Comparison of ENCODE assay signal across 8 cellular contexts in genomic region chr3:171809513-171810277, GRCh38. TPM values are rescaled to one million over a fixed set of nuclear protein-coding genes. Genes with fewer than 3 reads are reported as not detected.
DNase-seq lines count a peak whose midpoint lies in the region; ATAC-seq, FAIRE-seq and TF ChIP-seq lines count a peak whose summit lies in the region.

No MANE protein-coding gene starts in this region.

- H3K4me3 ChIP-seq in A549 (peak overlapping the region; percentile 73), lower lobe of right lung (peak overlapping the region; percentile 60)

- H3K4me3 Mint-ChIP-seq in activated CD4-positive, alpha-beta T cell treated with anti-CD3 and anti-CD28 coated beads, Interleukin-2, amount 10 ng/mL, durations not matched to agents 24 days and 14 days, result peak overlapping the region; percentile 86

- no peaks in the 10 kb centered on the region for H3K36me3 ChIP-seq in lower lobe of right lung

- TF ChIP-seq EP300 in A549 (IDR thresholded peaks at IDR 0.05), result no peak

- FAIRE-seq in A549 (lab: Jason Lieb, UNC), result no peak

- no peaks in the 10 kb centered on the region for H3K27me3 ChIP-seq in lower lobe of right lung (ENCODE audit: low read depth)

- DNase-seq in A549 (ENCODE audit: low read depth in 1 of 2, low spot score in 1 of 2), result peak; percentile 67 to 77
- DNase-seq in NCI-H2171 treated with DMSO at 0.1 percent for 48 hours (lab: John Stamatoyannopoulos, UW), result peak; percentile 67
- peak; percentile 84 for DNase-seq in activated CD4-positive, alpha-beta T cell treated with anti-CD3 and anti-CD28 coated beads, Interleukin-2, amount 10 ng/mL, durations not matched to agents 24 days and 14 days
- peak; percentile 78 for DNase-seq in ecto neural progenitor cell (ENCODE audit: low spot score)
- peak; percentile 83 for DNase-seq in lower lobe of right lung
- DNase-seq in stimulated activated CD8-positive, alpha-beta memory T cell treated with anti-CD3 and anti-CD28 coated beads, Interleukin-2, amount 100 ng/mL, for 48 hours (ENCODE audit: low read depth in 2 of 2), result peak; percentile 12 to 27

- no peaks in the 10 kb centered on the region for H3K9me3 Mint-ChIP-seq in activated CD4-positive, alpha-beta T cell treated with anti-CD3 and anti-CD28 coated beads, Interleukin-2, amount 10 ng/mL, durations not matched to agents 24 days and 14 days

- H3K9me3 ChIP-seq in A549, result no peaks in the 10 kb centered on the region
- no peaks in the 10 kb centered on the region for H3K9me3 ChIP-seq in lower lobe of right lung

- TF ChIP-seq CTCF in A549 (IDR thresholded peaks at IDR 0.05) (no peak), lower lobe of right lung (IDR thresholded peaks at IDR 0.05) (no peak)

- WGBS in A549 (ENCODE audit: missing lambda C conversion rate), result 0% methylated on average over 10 of the region's 52 CpGs

- H3K4me1 Mint-ChIP-seq in activated CD4-positive, alpha-beta T cell treated with anti-CD3 and anti-CD28 coated beads, Interleukin-2, amount 10 ng/mL, durations not matched to agents 24 days and 14 days, result peaks cover 18% of the 10 kb centered on the region

- H3K4me1 ChIP-seq in A549 (peaks cover 59% of the 10 kb centered on the region), lower lobe of right lung (peaks cover 47% of the 10 kb centered on the region)

- ATAC-seq in A549, result peak; percentile 73 to 74
- peak; percentile 57 for ATAC-seq in GM18498 (IDR thresholded peaks at IDR 0.05; ENCODE audit: unreplicated experiment)
- ATAC-seq in HG02759 (IDR thresholded peaks at IDR 0.05; ENCODE audit: unreplicated experiment), result peak; percentile 63
- ATAC-seq in lower lobe of right lung, result peak; percentile 78 to 81

- intact Hi-C loops in activated CD4-positive, alpha-beta T cell treated with anti-CD3 and anti-CD28 coated beads, Interleukin-2, amount 10 ng/mL, durations not matched to agents 24 days and 14 days (cut with micrococcal nuclease), result no loop called here
- intact Hi-C loops in lower lobe of right lung (cut with DNase I), result no loop called here

- TF ChIP-seq RAD21 in A549 (conservative IDR thresholded peaks at IDR 0.05 in 1 of 2, IDR thresholded peaks at IDR 0.05 in 1 of 2), result no peak

- POLR2A ChIA-PET in A549 (lab: Yijun Ruan, JAX), result interaction anchor here (0.6 to 2.1 kb wide), 6 partner anchors 15 to 231 kb away, joined by 3 to 10 read pairs (median 4); no protein-coding TSS in a partner anchor

- no peak overlapping the region for H3K27ac Mint-ChIP-seq in activated CD4-positive, alpha-beta T cell treated with anti-CD3 and anti-CD28 coated beads, Interleukin-2, amount 10 ng/mL, durations not matched to agents 24 days and 14 days

- CTCF ChIA-PET in A549 (lab: Yijun Ruan, JAX), result interaction anchor here (0.6 to 1.9 kb wide), 7 partner anchors 20 to 334 kb away, joined by 3 to 11 read pairs (median 3); no protein-coding TSS in a partner anchor

- H3K27me3 Mint-ChIP-seq in activated CD4-positive, alpha-beta T cell treated with anti-CD3 and anti-CD28 coated beads, Interleukin-2, amount 10 ng/mL, durations not matched to agents 24 days and 14 days, result peaks cover 50% of the 10 kb centered on the region

- H3K27ac ChIP-seq in A549 (peak overlapping the region; percentile 94 to 95), lower lobe of right lung (peak overlapping the region; percentile 87)

- H3K36me3 Mint-ChIP-seq in activated CD4-positive, alpha-beta T cell treated with anti-CD3 and anti-CD28 coated beads, Interleukin-2, amount 10 ng/mL, durations not matched to agents 24 days and 14 days (ENCODE audit: low read depth), result no peaks in the 10 kb centered on the region

- peak; percentile 25 for TF ChIP-seq POLR2A in A549 (IDR thresholded peaks at IDR 0.05; ENCODE audit: low read length)

- H3K4me2 ChIP-seq in A549, result peak overlapping the region; percentile 92

TF ChIP-seq in A549, 52 proteins besides CTCF, POLR2A, EP300 and RAD21:
- TF ChIP-seq, protein P1, sequence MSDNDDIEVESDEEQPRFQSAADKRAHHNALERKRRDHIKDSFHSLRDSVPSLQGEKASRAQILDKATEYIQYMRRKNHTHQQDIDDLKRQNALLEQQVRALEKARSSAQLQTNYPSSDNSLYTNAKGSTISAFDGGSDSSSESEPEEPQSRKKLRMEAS (IDR thresholded peaks at IDR 0.05), result peak; percentile 77
- TF ChIP-seq, protein P2, sequence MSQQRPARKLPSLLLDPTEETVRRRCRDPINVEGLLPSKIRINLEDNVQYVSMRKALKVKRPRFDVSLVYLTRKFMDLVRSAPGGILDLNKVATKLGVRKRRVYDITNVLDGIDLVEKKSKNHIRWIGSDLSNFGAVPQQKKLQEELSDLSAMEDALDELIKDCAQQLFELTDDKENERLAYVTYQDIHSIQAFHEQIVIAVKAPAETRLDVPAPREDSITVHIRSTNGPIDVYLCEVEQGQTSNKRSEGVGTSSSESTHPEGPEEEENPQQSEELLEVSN (IDR thresholded peaks at IDR 0.05; ENCODE audit: borderline replicate concordance, low read depth), result peak; percentile 77; the same call in 1 of the 2 replicates
- no peak for TF ChIP-seq ESRRA (IDR thresholded peaks at IDR 0.05; ENCODE audit: borderline replicate concordance, low read length)

RNA-seq across cellular contexts. Expression of gene PLD1, which starts 0.6 kb away (rescaled TPM):
- 26.6 and 27.2 TPM in 2 replicates for polyA plus RNA-seq in A549 (2011; rRNA removed)
- 4.6 and 6.0 TPM in 2 replicates for polyA plus RNA-seq in A549 (2012; cell fraction: cytosol; rRNA removed)
- 7.7 and 16.9 TPM in 2 replicates for polyA plus RNA-seq in A549 (2012; cell fraction: nucleus; rRNA removed)
- 5.2 to 7.3 TPM (median 6.6 TPM) in 3 replicates for polyA plus RNA-seq in A549 (2017; fragmentation: RNase III; extraction: RNeasy Plus Mini Kit Qiagen cat#74134 plus additional on column Dnase treatment)
- 36.8 and 43.7 TPM in 2 replicates for polyA minus RNA-seq in A549 (2011; rRNA and poly(A)+ RNA removed)
- 0.09 TPM in 1 of 2 replicates, not detected in the other for total RNA-seq in activated CD4-positive, alpha-beta T cell treated with anti-CD3 and anti-CD28 coated beads, Interleukin-2, amount 10 ng/mL, durations not matched to agents 24 days and 14 days
- total RNA-seq in lower lobe of right lung, result 27.7 TPM

RNA-seq across cellular contexts. Expression of gene TMEM212, which starts 33.5 kb away (rescaled TPM):
- polyA plus RNA-seq in A549 (2011; rRNA removed), result not detected in 2 replicates
- polyA plus RNA-seq in A549 (2012; cell fraction: cytosol; rRNA removed), result not detected in 2 replicates
- polyA plus RNA-seq in A549 (2012; cell fraction: nucleus; rRNA removed), result not detected in 2 replicates
- polyA plus RNA-seq in A549 (2017; fragmentation: RNase III; extraction: RNeasy Plus Mini Kit Qiagen cat#74134 plus additional on column Dnase treatment), result not detected in 3 replicates
- polyA minus RNA-seq in A549 (2011; rRNA and poly(A)+ RNA removed), result not detected in 2 replicates
- not detected in 2 replicates for total RNA-seq in activated CD4-positive, alpha-beta T cell treated with anti-CD3 and anti-CD28 coated beads, Interleukin-2, amount 10 ng/mL, durations not matched to agents 24 days and 14 days
- 5.2 TPM for total RNA-seq in lower lobe of right lung

Comparison
In these comparisons a context has a peak if more than half of its experiments do, and no peak if none do; other contexts are left out.
1. Peak in every context shown above with its lines: DNase-seq, ATAC-seq, H3K4me3 ChIP-seq and H3K27ac ChIP-seq.
2. DNase-seq: peak in every context shown above with its lines; median percentile 84 in activated CD4-positive, alpha-beta T cell treated with anti-CD3 and anti-CD28 coated beads, Interleukin-2, amount 10 ng/mL, durations not matched to agents 24 days and 14 days; 83 in lower lobe of right lung; 78 in ecto neural progenitor cell; 72 in A549; 67 in NCI-H2171 treated with DMSO at 0.1 percent for 48 hours; 20 in stimulated activated CD8-positive, alpha-beta memory T cell treated with anti-CD3 and anti-CD28 coated beads, Interleukin-2, amount 100 ng/mL, for 48 hours.
3. RNA of gene PLD1, which starts 0.6 kb away (total RNA-seq): 27.7 TPM in lower lobe of right lung (single experiment); 0.09 TPM in activated CD4-positive, alpha-beta T cell treated with anti-CD3 and anti-CD28 coated beads, Interleukin-2, amount 10 ng/mL, durations not matched to agents 24 days and 14 days; every median in the first group is over 10 times any median in the second.